20 cellular contexts compared by ENCODE assay signal in the genomic region with DNA sequence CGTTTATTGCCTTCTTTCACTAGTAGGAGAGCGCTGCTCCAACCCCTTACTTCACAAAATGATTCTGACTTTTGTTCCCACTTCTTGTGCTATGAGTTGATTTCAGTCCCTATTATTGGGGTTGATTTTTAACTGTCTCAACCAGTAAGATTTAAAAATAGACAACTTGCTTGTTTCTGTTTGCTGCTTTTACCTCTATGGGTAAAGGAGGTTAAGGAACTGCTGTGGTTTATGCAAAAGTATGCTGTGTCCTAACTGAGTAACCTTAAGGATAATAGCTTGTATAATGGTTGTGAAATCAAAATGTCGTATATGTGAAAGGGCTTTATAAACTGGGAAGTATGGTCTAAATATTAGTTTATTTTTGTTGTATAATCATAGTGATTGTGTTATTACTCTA.
DNase-seq lines count a peak whose midpoint lies in the region; ATAC-seq lines count a peak whose summit lies in the region.
"Had no signal": no experiment of that assay in that cellular context is flagged by ENCODE, and none has a peak within 500 bp of the region (broad histone marks: within the 10 kb centered on the region; RNA-seq: fewer than 3 reads in every experiment).

No MANE protein-coding gene starts in this region.

- DNase-seq in activated effector memory CD4-positive, alpha-beta T cell treated with Interleukin-2 at 50 U/mL for 16 hours = no peak
- DNase-seq in midbrain (lab: John Stamatoyannopoulos, UW) (no peak), NCI-H1092 treated with DMSO at 0.1 percent for 48 hours (lab: John Stamatoyannopoulos, UW) (no peak)
- no peak for DNase-seq in activated naive CD4-positive, alpha-beta T cell (lab: John Stamatoyannopoulos, UW)
- DNase-seq: activated CD8-positive, alpha-beta memory T cell treated with anti-CD3 and anti-CD28 coated beads, Interleukin-2, amount 10 ng/mL, durations not matched to agents 7 days and 5 days; activated naive CD4-positive, alpha-beta T cell treated with anti-CD3 and anti-CD28 coated beads for 36 hours; body of pancreas; DMS 273 treated with DMSO at 0.1 percent for 48 hours; dorsolateral prefrontal cortex; GOT3; naive thymus-derived CD4-positive, alpha-beta T cell; NCI-H1105 treated with DMSO at 0.1 percent for 48 hours; NCI-H446; transverse colon; WERI-Rb-1 had no signal

- ATAC-seq in GM18502 (IDR thresholded peaks at IDR 0.05; ENCODE audit: poor library complexity, unreplicated experiment) (peak; percentile 58), GM19438 (IDR thresholded peaks at IDR 0.05; ENCODE audit: low read depth, unreplicated experiment) (peak; percentile 85), HG02642 (IDR thresholded peaks at IDR 0.05; ENCODE audit: poor library complexity, unreplicated experiment) (peak; percentile 87), HG03378 (IDR thresholded peaks at IDR 0.05; ENCODE audit: unreplicated experiment) (peak; percentile 83)
- ATAC-seq: activated CD8-positive, alpha-beta memory T cell treated with anti-CD3 and anti-CD28 coated beads, Interleukin-2, amount 10 ng/mL, durations not matched to agents 7 days and 5 days; body of pancreas; naive thymus-derived CD4-positive, alpha-beta T cell; Panc1 had no signal
